17 cellular contexts compared by ENCODE assay signal in the genomic region with DNA sequence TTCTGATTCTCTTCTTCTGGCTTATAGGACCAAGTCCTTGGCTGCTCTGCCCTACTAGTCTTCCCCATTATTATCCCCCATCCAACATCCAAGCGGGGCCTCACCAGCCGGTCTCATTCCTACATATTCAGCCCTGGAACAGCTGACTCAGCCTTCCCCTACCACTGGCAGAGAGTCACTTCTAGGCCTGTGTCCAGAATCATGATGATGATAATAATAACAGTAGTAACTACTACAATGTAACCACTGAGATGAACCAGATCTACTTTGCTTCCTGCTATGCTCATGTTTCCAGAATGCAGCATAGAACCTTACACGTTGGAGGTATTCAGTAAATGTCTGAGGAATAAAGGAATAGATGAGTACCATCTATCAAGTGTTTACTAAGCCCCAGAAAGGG.
A peak's percentile ranks its signal among the peaks of the same experiment; 100 is the strongest.
DNase-seq lines count a peak whose midpoint lies in the region; FAIRE-seq and TF ChIP-seq lines count a peak whose summit lies in the region.
"Had no signal": no experiment of that assay in that cellular context is flagged by ENCODE, and none has a peak within 500 bp of the region (broad histone marks: within the 10 kb centered on the region; RNA-seq: fewer than 3 reads in every experiment).

No MANE protein-coding gene starts in this region.

- POLR2A ChIA-PET in SK-N-SH (lab: Yijun Ruan, JAX): no interaction called here

- no peaks in the 10 kb centered on the region for H3K79me2 ChIP-seq in SK-N-SH (ENCODE audit: insufficient read depth)
- H3K79me2 ChIP-seq in fibroblast of lung (ENCODE audit: control insufficient read depth, insufficient read depth, low read length): no peaks in the 10 kb centered on the region

- TF ChIP-seq CTCF in SK-N-SH (IDR thresholded peaks at IDR 0.05): no peak
- no peak for TF ChIP-seq CTCF in fibroblast of lung (conservative IDR thresholded peaks at IDR 0.05 in 1 of 2, IDR thresholded peaks at IDR 0.05 in 1 of 2; ENCODE audit: low read depth in 1 of 2, low read length in 2 of 2)

- WGBS in SK-N-SH (ENCODE audit: low lambda C conversion rate): 34% methylated on average over 3 of the region's 3 CpGs

- no peaks in the 10 kb centered on the region for H4K20me1 ChIP-seq in SK-N-SH (ENCODE audit: insufficient read depth)
- H4K20me1 ChIP-seq in fibroblast of lung (ENCODE audit: control insufficient read depth, extremely low read depth, insufficient read depth, low read length): no peaks in the 10 kb centered on the region

- H3K4me1 ChIP-seq in SK-N-SH (ENCODE audit: control insufficient read depth in 1 of 2, insufficient read depth in 2 of 2, low read depth in 1 of 2, low read length in 1 of 2) (peaks cover 0 to 11% of the 10 kb centered on the region in 2 experiments; a peak in 2 of 4 replicates), fibroblast of lung (ENCODE audit: control insufficient read depth, extremely low read depth, insufficient read depth, low read length) (no peaks in the 10 kb centered on the region)
- H3K4me1 ChIP-seq: adrenal gland had no signal

- DNase-seq in GM04503 (ENCODE audit: low read depth) (peak; percentile 65), SK-N-SH (no peak), fibroblast of lung (ENCODE audit: low read depth in 2 of 2) (peak; percentile 88 to 91), smooth muscle cell of the brain vasculature (ENCODE audit: low read depth, low spot score) (peak; percentile 33), GM12891 (ENCODE audit: insufficient read length, low spot score) (no peak), NCI-H446 treated with DMSO at 0.1 percent for 48 hours (lab: John Stamatoyannopoulos, UW) (no peak), activated gamma-delta T cell treated with Interleukin-2 at 50 U/mL for 16 hours (no peak)
- DNase-seq: activated T-cell treated with anti-CD3 and anti-CD28 coated beads, Interleukin-2, amount 50 U/mL, for 1 hour; adrenal gland; effector CD4-positive, alpha-beta T cell; left cardiac atrium; naive thymus-derived CD4-positive, alpha-beta T cell; NCI-H1105 treated with DMSO at 0.1 percent for 48 hours; NCI-H526; stimulated activated CD4-positive, alpha-beta T cell treated with anti-CD3 and anti-CD28 coated beads, Interleukin-4, amount 100 ng/mL, for 4 hours; stimulated activated naive B cell treated with anti-CD40 and anti-IgM and Interleukin-4, amounts not matched to agents 10 μg/mL and 1 μg/mL and 100 μg/mL, for 72 hours; T-helper 1 cell had no signal

- no peak for FAIRE-seq in GM12891 (lab: Jason Lieb, UNC)

- no peaks in the 10 kb centered on the region for H3K9me3 ChIP-seq in SK-N-SH
- H3K9me3 ChIP-seq in fibroblast of lung (ENCODE audit: control insufficient read depth, insufficient read depth, low read depth, low read length): no peaks in the 10 kb centered on the region
- H3K9me3 ChIP-seq: adrenal gland had no signal

- TF ChIP-seq POLR2A in GM12891 (IDR thresholded peaks at IDR 0.05; ENCODE audit: low read depth, low read length): no peak

- TF ChIP-seq EP300 in SK-N-SH (IDR thresholded peaks at IDR 0.05; ENCODE audit: borderline replicate concordance in 1 of 2, low read depth in 1 of 2, low read length in 1 of 2): peak; percentile 12 to 88; a peak in 1 of 4 replicates

- H3K4me3 ChIP-seq in SK-N-SH (ENCODE audit: low read depth in 2 of 2, low read length in 1 of 2) (no peak overlapping the region), fibroblast of lung (replicated peaks in 1 of 4; ENCODE audit: control extremely low read depth in 1 of 4, insufficient read depth in 1 of 4, low read depth in 3 of 4, low read length in 4 of 4) (no peak overlapping the region)
- H3K4me3 ChIP-seq: adrenal gland had no signal

- H3K9me2 ChIP-seq in SK-N-SH: no peaks in the 10 kb centered on the region

- H2AFZ ChIP-seq in SK-N-SH (ENCODE audit: low read depth): no peak overlapping the region
- no peak overlapping the region for H2AFZ ChIP-seq in fibroblast of lung (ENCODE audit: low read length)

- no peak for TF ChIP-seq RAD21 in SK-N-SH (IDR thresholded peaks at IDR 0.05; ENCODE audit: low read length)

- H3K27ac ChIP-seq in SK-N-SH (ENCODE audit: low read depth in 2 of 2, low read length in 1 of 2) (peak overlapping the region in 1 of 2 experiments; percentile 84; a peak in 2 of 4 replicates), fibroblast of lung (ENCODE audit: insufficient read depth, low read length) (no peak overlapping the region)
- H3K27ac ChIP-seq: adrenal gland had no signal

- H3K4me2 ChIP-seq in SK-N-SH (peak overlapping the region; percentile 47; the same call in 1 of the 2 replicates), fibroblast of lung (ENCODE audit: extremely low read depth, insufficient read depth, low read length) (no peak overlapping the region)

- H3K27me3 ChIP-seq in SK-N-SH (ENCODE audit: insufficient read depth) (no peaks in the 10 kb centered on the region), fibroblast of lung (ENCODE audit: control insufficient read depth, insufficient read depth, low read length) (peaks cover 3% of the 10 kb centered on the region)
- H3K27me3 ChIP-seq: adrenal gland had no signal

- H3K9ac ChIP-seq in SK-N-SH (no peak overlapping the region), fibroblast of lung (ENCODE audit: insufficient read depth, low read length) (no peak overlapping the region)

- CTCF ChIA-PET in SK-N-SH (lab: Yijun Ruan, JAX): no interaction called here

- peaks cover 16% of the 10 kb centered on the region for H3F3A ChIP-seq in SK-N-SH (replicated peaks; ENCODE audit: insufficient read depth)

- no peaks in the 10 kb centered on the region for H3K36me3 ChIP-seq in SK-N-SH (replicated peaks in 1 of 2; ENCODE audit: control insufficient read depth in 1 of 2, insufficient read depth in 2 of 2, low read length in 1 of 2)
- no peaks in the 10 kb centered on the region for H3K36me3 ChIP-seq in fibroblast of lung (ENCODE audit: control insufficient read depth, insufficient read depth, low read length)
- H3K36me3 ChIP-seq: adrenal gland had no signal

TF ChIP-seq in SK-N-SH, 30 proteins besides CTCF, POLR2A, EP300 and RAD21 (continues in another document):
- TF ChIP-seq USF2 (IDR thresholded peaks at IDR 0.05; ENCODE audit: borderline replicate concordance, low read depth, low read length): no peak
- no peak for TF ChIP-seq RCOR1 (IDR thresholded peaks at IDR 0.05; ENCODE audit: low read length)
- TF ChIP-seq TEAD4 (IDR thresholded peaks at IDR 0.05; ENCODE audit: borderline replicate concordance, insufficient read depth): peak; percentile 68
- TF ChIP-seq ELF1 (IDR thresholded peaks at IDR 0.05): peak; percentile 48; the same call in 1 of the 2 replicates
- no peak for TF ChIP-seq GABPA (IDR thresholded peaks at IDR 0.05; ENCODE audit: low read depth)
- peak; percentile 47; the same call in 1 of the 2 replicates for TF ChIP-seq RXRA (IDR thresholded peaks at IDR 0.05; ENCODE audit: borderline replicate concordance, low read depth)
- TF ChIP-seq SIN3A (IDR thresholded peaks at IDR 0.05; ENCODE audit: borderline replicate concordance, low read depth, low read length): no peak
- TF ChIP-seq JUND (IDR thresholded peaks at IDR 0.05): peak; percentile 89
- peak; percentile 69; the same call in 1 of the 2 replicates for TF ChIP-seq POLR2AphosphoS5 (IDR thresholded peaks at IDR 0.05; ENCODE audit: low read depth, low read length)
- TF ChIP-seq EZH2phosphoT487 (IDR thresholded peaks at IDR 0.05; ENCODE audit: borderline replicate concordance, low read depth): no peak

TF ChIP-seq in GM12891, 5 proteins besides CTCF, POLR2A, EP300 and RAD21:
- TF ChIP-seq TAF1 (IDR thresholded peaks at IDR 0.05; ENCODE audit: low read depth, low read length): no peak
- TF ChIP-seq SPI1 (IDR thresholded peaks at IDR 0.05; ENCODE audit: low read depth, low read length): no peak
- TF ChIP-seq POU2F2 (IDR thresholded peaks at IDR 0.05; ENCODE audit: low read depth, low read length): no peak
- no peak for TF ChIP-seq PAX5 (IDR thresholded peaks at IDR 0.05; ENCODE audit: insufficient read depth, low read length, severe bottlenecking)
- TF ChIP-seq POLR2AphosphoS5 (IDR thresholded peaks at IDR 0.05; ENCODE audit: low read depth, low read length): no peak

Comparison
In these comparisons a context has a peak if more than half of its experiments do, and no peak if none do; other contexts are left out.
1. DNase-seq: peak in GM04503 (single experiment), fibroblast of lung (2 of 2) and smooth muscle cell of the brain vasculature (single experiment); none in SK-N-SH (single experiment), GM12891 (single experiment), NCI-H446 treated with DMSO at 0.1 percent for 48 hours (single experiment) and activated gamma-delta T cell treated with Interleukin-2 at 50 U/mL for 16 hours (single experiment).